ENCODE assay signal across 8 cellular contexts in genomic region chr1:109277434-109278204, GRCh38. TPM values are rescaled to one million over a fixed set of nuclear protein-coding genes. Genes with fewer than 3 reads are reported as not detected.
DNase-seq lines count a peak whose midpoint lies in the region; ATAC-seq and TF ChIP-seq lines count a peak whose summit lies in the region.

No MANE protein-coding gene starts in this region.

- no peak overlapping the region for H3K27ac ChIP-seq in Karpas-422 (ENCODE audit: low read length)
- peak overlapping the region; percentile 89 for H3K27ac ChIP-seq in RWPE1
- H3K27ac ChIP-seq in gastroesophageal sphincter = peak overlapping the region in 3 of 4 donors; percentile 46 to 65 (median 56)
- H3K27ac ChIP-seq in tibial nerve = peak overlapping the region; percentile 56 to 92 (median 82)

- H3K4me2 ChIP-seq in Karpas-422 (ENCODE audit: low read depth, low read length, poor library complexity, severe bottlenecking) = no peak overlapping the region

- H3K9me3 ChIP-seq in Karpas-422 (ENCODE audit: low read length) = no peaks in the 10 kb centered on the region
- H3K9me3 ChIP-seq in gastroesophageal sphincter = no peaks in the 10 kb centered on the region
- H3K9me3 ChIP-seq in tibial nerve = no peaks in the 10 kb centered on the region

- CTCF ChIA-PET in RWPE1 (lab: Yijun Ruan, JAX) = interaction anchor here (0.5 to 1.9 kb wide), 11 partner anchors 8 to 733 kb away, joined by 3 to 12 read pairs (median 4); partner anchors contain the start of gene SORT1

- TF ChIP-seq EP300 in gastroesophageal sphincter (IDR thresholded peaks at IDR 0.05) (no peak), tibial nerve (IDR thresholded peaks at IDR 0.05) (peak in 1 of 2 donors; percentile 72)

- H3K79me2 ChIP-seq in Karpas-422 (ENCODE audit: low read length) = no peaks in the 10 kb centered on the region

- H3K9me2 ChIP-seq in Karpas-422 (replicated peaks; ENCODE audit: insufficient read depth, low read length) = no peaks in the 10 kb centered on the region

- H3K4me3 ChIP-seq in Karpas-422 (ENCODE audit: low read length) (no peak overlapping the region), gastroesophageal sphincter (no peak overlapping the region), tibial nerve (no peak overlapping the region)

- TF ChIP-seq CTCF in GM20000 (IDR thresholded peaks at IDR 0.05; ENCODE audit: extremely low read depth, missing control alignments) (peak; percentile 85), RWPE1 (conservative IDR thresholded peaks at IDR 0.05; ENCODE audit: low read depth) (peak; percentile 87), gastroesophageal sphincter (IDR thresholded peaks at IDR 0.05) (peak in 3 of 4 experiments; percentile 88 to 92 (median 88)), omental fat pad (IDR thresholded peaks at IDR 0.05) (peak in 1 of 3 donors; percentile 45), tibial nerve (IDR thresholded peaks at IDR 0.05) (peak; percentile 86 to 95 (median 93))

- TF ChIP-seq POLR2A in gastroesophageal sphincter (IDR thresholded peaks at IDR 0.05) (no peak), tibial nerve (IDR thresholded peaks at IDR 0.05) (peak in 1 of 2 donors; percentile 42)

- H2AFZ ChIP-seq in Karpas-422 (ENCODE audit: low read length) = no peak overlapping the region

- POLR2A ChIA-PET in RWPE1 (lab: Yijun Ruan, JAX; ENCODE audit: low non-redundant PET) = no interaction called here

- DNase-seq in CMK (ENCODE audit: low read depth) (peak; percentile 58), GM20000 (ENCODE audit: low spot score) (peak; percentile 90), Karpas-422 (peak; percentile 88), RWPE1 (ENCODE audit: low spot score) (peak; percentile 55), omental fat pad (ENCODE audit: low spot score) (peak; percentile 61), tibial nerve (ENCODE audit: low spot score in 2 of 2) (peak; percentile 66 to 78)
- DNase-seq in activated naive CD4-positive, alpha-beta T cell (lab: John Stamatoyannopoulos, UW) = peak; percentile 14 to 36 (median 16)

- no peaks in the 10 kb centered on the region for H4K20me1 ChIP-seq in Karpas-422 (ENCODE audit: insufficient read depth, low read depth, low read length)

- H3K4me1 ChIP-seq in Karpas-422 (ENCODE audit: low read length) (peaks cover 13% of the 10 kb centered on the region), gastroesophageal sphincter (peaks cover 6 to 80% (median 17%) of the 10 kb centered on the region in 3 donors), tibial nerve (peaks cover 0 to 79% (median 37%) of the 10 kb centered on the region in 4 donors)

- no peaks in the 10 kb centered on the region for H3K36me3 ChIP-seq in Karpas-422 (ENCODE audit: insufficient read depth, low read length)
- H3K36me3 ChIP-seq in gastroesophageal sphincter = peaks cover 0 to 31% of the 10 kb centered on the region in 2 donors
- peaks cover 0 to 14% (median 0%) of the 10 kb centered on the region in 3 donors for H3K36me3 ChIP-seq in tibial nerve

- ATAC-seq in gastroesophageal sphincter = peak; percentile 47
- ATAC-seq in omental fat pad (ENCODE audit: low FRiP score) = peak; percentile 55

- no peak overlapping the region for H3K9ac ChIP-seq in Karpas-422 (ENCODE audit: low read length)

- H3K27me3 ChIP-seq in Karpas-422 (ENCODE audit: low read length) = no peaks in the 10 kb centered on the region
- H3K27me3 ChIP-seq in gastroesophageal sphincter = no peaks in the 10 kb centered on the region
- no peaks in the 10 kb centered on the region for H3K27me3 ChIP-seq in tibial nerve

- WGBS in gastroesophageal sphincter (ENCODE audit: low coverage in 1 of 2), 2 donors = 21% methylated on average over 2 of the region's 7 CpGs; no CpG with 5 or more reads in 1 of the 2 donors
- 60 to 67% methylated on average over 7 of the region's 7 CpGs for WGBS in tibial nerve, 2 donors

RNA-seq across cellular contexts. Expression of gene PSRC1, which starts 5.3 kb away (rescaled TPM):
- total RNA-seq in Karpas-422 (2014; rRNA removed; shearing (Covaris generic); ENCODE audit: low replicate concordance) = 6.3 and 24.2 TPM in 2 replicates
- 10 to 100 TPM in 2 of 4 donors, 1 to 10 TPM in 2; 6.9 to 26.9 (median 10.3) TPM for total RNA-seq in gastroesophageal sphincter
- 1 to 10 TPM; 1.7 to 8.7 (median 2.1) TPM for total RNA-seq in omental fat pad
- 10 to 100 TPM; 33.0 to 62.0 (median 47.4) TPM for total RNA-seq in tibial nerve

RNA-seq across cellular contexts. Expression of gene CELSR2, which starts 28.3 kb away (rescaled TPM):
- 0.43 and 1.2 TPM in 2 replicates for total RNA-seq in Karpas-422 (2014; rRNA removed; shearing (Covaris generic); ENCODE audit: low replicate concordance)
- total RNA-seq in gastroesophageal sphincter (10 to 100 TPM in 2 of 4 donors, 1 to 10 TPM in 2; 5.7 to 18.6 (median 9.1) TPM), omental fat pad (1 to 10 TPM; 1.6 to 2.6 (median 1.9) TPM), tibial nerve (10 to 100 TPM; 14.0 to 16.7 (median 16.3) TPM)

RNA-seq across cellular contexts. Expression of gene MYBPHL, which starts 29.2 kb away (rescaled TPM):
- total RNA-seq in Karpas-422 (2014; rRNA removed; shearing (Covaris generic); ENCODE audit: low replicate concordance) = 0.14 and 4.3 TPM in 2 replicates
- total RNA-seq in gastroesophageal sphincter (under 1 TPM in 1 of 4 donors, not detected in 3; 0.46 TPM), omental fat pad (not detected), tibial nerve (not detected)

Comparison
In these comparisons a context has a peak if more than half of its experiments do, and no peak if none do; other contexts are left out.
1. DNase-seq: peak in every context shown above with its lines; median percentile 90 in GM20000; 88 in Karpas-422; 72 in tibial nerve; 61 in omental fat pad; 58 in CMK; 55 in RWPE1; 16 in activated naive CD4-positive, alpha-beta T cell.